ENCODE assay signal across 16 cellular contexts in the genomic region with DNA sequence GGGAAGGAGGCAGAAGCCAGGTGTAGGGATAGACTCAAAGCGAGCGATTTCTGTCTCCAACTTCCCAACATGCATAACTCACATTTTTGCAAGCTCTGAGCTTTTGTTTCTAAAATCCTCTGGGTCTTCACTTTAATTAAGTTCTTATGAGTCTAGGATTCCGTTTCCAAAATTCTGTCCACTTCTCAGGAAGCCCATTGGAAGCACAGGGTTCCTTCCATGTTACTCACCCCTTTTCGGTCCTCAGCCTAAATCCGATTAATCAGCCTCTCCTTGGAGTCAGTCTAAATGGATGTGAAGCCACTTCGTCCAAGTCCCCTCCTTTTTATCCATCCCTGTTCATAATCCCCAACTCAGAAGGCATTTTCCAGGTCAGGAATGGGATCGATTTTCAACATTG. TPM values are rescaled to one million over a fixed set of nuclear protein-coding genes. Genes with fewer than 3 reads are reported as not detected.
DNase-seq lines count a peak whose midpoint lies in the region; ATAC-seq and TF ChIP-seq lines count a peak whose summit lies in the region.
"Had no signal": no experiment of that assay in that cellular context is flagged by ENCODE, and none has a peak within 500 bp of the region (broad histone marks: within the 10 kb centered on the region; RNA-seq: fewer than 3 reads in every experiment).

No MANE protein-coding gene starts in this region.

- H3K4me3 ChIP-seq in fibroblast of lung (replicated peaks in 1 of 4; ENCODE audit: control extremely low read depth in 1 of 4, insufficient read depth in 1 of 4, low read depth in 3 of 4, low read length in 4 of 4): peak overlapping the region in 1 of 4 experiments; percentile 61
- H3K4me3 ChIP-seq in transverse colon: peak overlapping the region; percentile 13 to 62 (median 52)

- H3K4me1 ChIP-seq in fibroblast of lung (ENCODE audit: control insufficient read depth, extremely low read depth, insufficient read depth, low read length) (peaks cover 36% of the 10 kb centered on the region), transverse colon (peaks cover 5 to 53% (median 31%) of the 10 kb centered on the region in 4 donors)
- H3K4me1 ChIP-seq: A549 had no signal

- no peaks in the 10 kb centered on the region for H4K20me1 ChIP-seq in fibroblast of lung (ENCODE audit: control insufficient read depth, extremely low read depth, insufficient read depth, low read length)

- peak overlapping the region; percentile 9 for H3K4me3 Mint-ChIP-seq in activated naive CD4-positive, alpha-beta T cell treated with anti-CD3 and anti-CD28 coated beads, Interleukin-2, amount 50 U/mL, for 24 hours
- no peak overlapping the region for H3K4me3 Mint-ChIP-seq in activated naive CD4-positive, alpha-beta T cell treated with anti-CD3 and anti-CD28 coated beads, Interleukin-2, amount 10 ng/mL, durations not matched to agents 7 days and 5 days
- H3K4me3 Mint-ChIP-seq in neural crest cell: peak overlapping the region; percentile 56

- CTCF ChIA-PET in activated naive CD4-positive, alpha-beta T cell treated with anti-CD3 and anti-CD28 coated beads, Interleukin-2, amount 10 ng/mL, durations not matched to agents 7 days and 5 days (lab: Charles Lee): no interaction called here

- peak overlapping the region; percentile 86 for H3K4me2 ChIP-seq in fibroblast of lung (ENCODE audit: extremely low read depth, insufficient read depth, low read length)

- H3K27me3 ChIP-seq in fibroblast of lung (ENCODE audit: control insufficient read depth, insufficient read depth, low read length): no peaks in the 10 kb centered on the region
- no peaks in the 10 kb centered on the region for H3K27me3 ChIP-seq in transverse colon

- H3K4me1 Mint-ChIP-seq in activated naive CD4-positive, alpha-beta T cell treated with anti-CD3 and anti-CD28 coated beads, Interleukin-2, amount 50 U/mL, for 24 hours: peaks cover 20% of the 10 kb centered on the region
- peaks cover 11% of the 10 kb centered on the region for H3K4me1 Mint-ChIP-seq in activated naive CD4-positive, alpha-beta T cell treated with anti-CD3 and anti-CD28 coated beads, Interleukin-2, amount 10 ng/mL, durations not matched to agents 7 days and 5 days
- H3K4me1 Mint-ChIP-seq in neural crest cell: peaks cover 10% of the 10 kb centered on the region

- no peak overlapping the region for H3K9ac ChIP-seq in fibroblast of lung (ENCODE audit: insufficient read depth, low read length)

- 80% methylated on average over 7 of the region's 7 CpGs; no CpG with 5 or more reads in 1 of the 2 donors for whole genome bisulfite sequencing in transverse colon (ENCODE audit: low coverage in 1 of 2), 2 donors

- H3K9me3 ChIP-seq in fibroblast of lung (ENCODE audit: control insufficient read depth, insufficient read depth, low read depth, low read length): no peaks in the 10 kb centered on the region
- no peaks in the 10 kb centered on the region for H3K9me3 ChIP-seq in transverse colon
- H3K9me3 ChIP-seq: A549 had no signal

- peaks cover 8% of the 10 kb centered on the region for H3K27me3 Mint-ChIP-seq in activated naive CD4-positive, alpha-beta T cell treated with anti-CD3 and anti-CD28 coated beads, Interleukin-2, amount 50 U/mL, for 24 hours
- H3K27me3 Mint-ChIP-seq in activated naive CD4-positive, alpha-beta T cell treated with anti-CD3 and anti-CD28 coated beads, Interleukin-2, amount 10 ng/mL, durations not matched to agents 7 days and 5 days: peaks cover 31% of the 10 kb centered on the region
- peaks cover 11% of the 10 kb centered on the region for H3K27me3 Mint-ChIP-seq in neural crest cell (ENCODE audit: low read depth)

- in situ Hi-C loops in transverse colon (cut with MboI; ENCODE audit: low pct_ligation_motif_present in 1 of 4, low pct_unique_long_range_greater_than_20kb in 1 of 4, low sequenced_read_pairs in 3 of 4): no loop called here

- H2AFZ ChIP-seq in fibroblast of lung (ENCODE audit: low read length): no peak overlapping the region

- no peak for DNase-seq in activated naive CD4-positive, alpha-beta T cell treated with anti-CD3 and anti-CD28 coated beads, Interleukin-2, amount 10 ng/mL, durations not matched to agents 7 days and 5 days
- DNase-seq in fibroblast of lung (ENCODE audit: low read depth in 2 of 2) (no peak), neural crest cell (ENCODE audit: low read depth, low spot score) (no peak), transverse colon (no peak), midbrain (lab: John Stamatoyannopoulos, UW) (no peak)
- DNase-seq: activated CD4-positive, alpha-beta T cell treated with anti-CD3 and anti-CD28 coated beads for 48 hours; activated effector memory CD4-positive, alpha-beta T cell treated with Interleukin-2 at 50 U/mL for 16 hours; foreskin fibroblast; left colon; NCI-H2171 treated with DMSO at 0.1 percent for 48 hours; T-helper 1 cell had no signal

- H3K36me3 ChIP-seq in fibroblast of lung (ENCODE audit: control insufficient read depth, insufficient read depth, low read length): no peaks in the 10 kb centered on the region
- no peaks in the 10 kb centered on the region for H3K36me3 ChIP-seq in transverse colon

- no peaks in the 10 kb centered on the region for H3K9me3 Mint-ChIP-seq in activated naive CD4-positive, alpha-beta T cell treated with anti-CD3 and anti-CD28 coated beads, Interleukin-2, amount 50 U/mL, for 24 hours
- no peaks in the 10 kb centered on the region for H3K9me3 Mint-ChIP-seq in activated naive CD4-positive, alpha-beta T cell treated with anti-CD3 and anti-CD28 coated beads, Interleukin-2, amount 10 ng/mL, durations not matched to agents 7 days and 5 days
- H3K9me3 Mint-ChIP-seq in neural crest cell: no peaks in the 10 kb centered on the region

- no peak for TF ChIP-seq EP300 in transverse colon (IDR thresholded peaks at IDR 0.05; ENCODE audit: low read depth)

- peaks cover 5% of the 10 kb centered on the region for H3K36me3 Mint-ChIP-seq in activated naive CD4-positive, alpha-beta T cell treated with anti-CD3 and anti-CD28 coated beads, Interleukin-2, amount 50 U/mL, for 24 hours
- H3K36me3 Mint-ChIP-seq in activated naive CD4-positive, alpha-beta T cell treated with anti-CD3 and anti-CD28 coated beads, Interleukin-2, amount 10 ng/mL, durations not matched to agents 7 days and 5 days: peaks cover 12% of the 10 kb centered on the region
- H3K36me3 Mint-ChIP-seq in neural crest cell (ENCODE audit: low read depth): peaks cover 3% of the 10 kb centered on the region

- TF ChIP-seq CTCF in fibroblast of lung (conservative IDR thresholded peaks at IDR 0.05 in 1 of 2, IDR thresholded peaks at IDR 0.05 in 1 of 2; ENCODE audit: low read depth in 1 of 2, low read length in 2 of 2) (no peak), neural crest cell (conservative IDR thresholded peaks at IDR 0.05) (no peak), transverse colon (IDR thresholded peaks at IDR 0.05) (no peak)

- intact Hi-C loops in transverse colon (cut with DNase I; ENCODE audit: low total_unique reads): no loop called here

- ATAC-seq in GM19324 (IDR thresholded peaks at IDR 0.05; ENCODE audit: low FRiP score, unreplicated experiment) (no peak), GM21737 (IDR thresholded peaks at IDR 0.05; ENCODE audit: unreplicated experiment) (no peak)
- ATAC-seq: left colon had no signal

- H3K27ac Mint-ChIP-seq in activated naive CD4-positive, alpha-beta T cell treated with anti-CD3 and anti-CD28 coated beads, Interleukin-2, amount 50 U/mL, for 24 hours: no peak overlapping the region
- H3K27ac Mint-ChIP-seq in activated naive CD4-positive, alpha-beta T cell treated with anti-CD3 and anti-CD28 coated beads, Interleukin-2, amount 10 ng/mL, durations not matched to agents 7 days and 5 days: no peak overlapping the region
- no peak overlapping the region for H3K27ac Mint-ChIP-seq in neural crest cell (ENCODE audit: unreplicated experiment)

- H3K27ac ChIP-seq in fibroblast of lung (ENCODE audit: insufficient read depth, low read length) (no peak overlapping the region), transverse colon (peak overlapping the region; percentile 74 to 88 (median 82))
- H3K27ac ChIP-seq: A549, HL-60 had no signal

- H3K79me2 ChIP-seq in fibroblast of lung (ENCODE audit: control insufficient read depth, insufficient read depth, low read length): no peaks in the 10 kb centered on the region

- no peak for TF ChIP-seq POLR2A in transverse colon (IDR thresholded peaks at IDR 0.05)

RNA-seq across cellular contexts. Expression of a gene that starts 1.4 kb away (rescaled TPM):
- total RNA-seq in fibroblast of lung (126 and 182 TPM in 2 replicates), neural crest cell (4.6 and 4.8 TPM in 2 replicates), transverse colon (100 to 1,000 TPM; 252 to 758 (median 352) TPM)
- 217 and 267 TPM in 2 replicates for polyA plus RNA-seq in fibroblast of lung
- polyA plus RNA-seq in fibroblast of lung (2012): 92.3 and 130 TPM in 2 replicates
- polyA minus RNA-seq in fibroblast of lung (ENCODE audit: low replicate concordance): 201 and 308 TPM in 2 replicates

RNA-seq across cellular contexts. Expression of a gene that starts 59.1 kb away (rescaled TPM):
- total RNA-seq in fibroblast of lung (54.7 and 59.1 TPM in 2 replicates), neural crest cell (34.6 and 37.1 TPM in 2 replicates), transverse colon (100 to 1,000 TPM in 3 of 4 donors, 10 to 100 TPM in 1; 63.9 to 296 (median 223) TPM)
- 32.9 and 47.2 TPM in 2 replicates for polyA plus RNA-seq in fibroblast of lung
- polyA plus RNA-seq in fibroblast of lung (2012): 40.4 and 60.0 TPM in 2 replicates
- 26.1 and 37.6 TPM in 2 replicates for polyA minus RNA-seq in fibroblast of lung (ENCODE audit: low replicate concordance)

Comparison
In these comparisons a context has a peak if more than half of its experiments do, and no peak if none do; other contexts are left out.
1. RNA of a gene that starts 1.4 kb away (total RNA-seq): 252 to 758 TPM in transverse colon and 126 to 182 TPM in fibroblast of lung; 4.6 to 4.8 TPM in neural crest cell; every median in the first group is over 10 times any median in the second.